Comparison of ENCODE assay signal across 28 cellular contexts in the genomic region with DNA sequence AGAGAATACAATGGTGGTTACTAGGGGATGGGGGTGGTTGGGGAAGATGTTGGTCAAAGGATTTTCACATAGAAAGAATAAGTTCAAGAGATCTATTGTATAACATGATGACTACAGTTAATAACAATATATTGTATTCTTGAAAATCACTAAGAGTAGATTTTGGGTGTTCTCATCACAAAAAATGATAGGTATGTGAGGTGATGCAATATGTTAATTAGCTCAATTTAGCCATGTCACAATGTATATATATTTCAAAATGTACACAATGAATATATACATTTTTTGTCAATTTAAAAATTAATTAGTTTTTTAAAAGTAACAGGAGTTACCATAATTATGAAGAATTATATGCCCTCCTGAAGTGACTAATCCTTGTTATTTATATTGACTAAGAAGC.
"Had no signal": no experiment of that assay in that cellular context is flagged by ENCODE, and none has a peak within 500 bp of the region (broad histone marks: within the 10 kb centered on the region; RNA-seq: fewer than 3 reads in every experiment).

No MANE protein-coding gene starts in this region.

- H3K4me1 ChIP-seq: ascending aorta, breast epithelium had no signal

- ATAC-seq: activated CD4-positive, CD25-positive, alpha-beta regulatory T cell treated with anti-CD3 and anti-CD28 coated beads, Interleukin-2, amount 50 U/mL, for 24 hours; activated CD8-positive, alpha-beta memory T cell treated with anti-CD3 and anti-CD28 coated beads, Interleukin-2, amount 10 ng/mL, durations not matched to agents 7 days and 5 days; activated CD8-positive, alpha-beta T cell treated with anti-CD3 and anti-CD28 coated beads, Interleukin-2, amount 10 ng/mL, durations not matched to agents 7 days and 5 days; activated naive CD8-positive, alpha-beta T cell treated with anti-CD3 and anti-CD28 coated beads, Interleukin-2, amount 50 U/mL, for 24 hours; T-helper 17 cell had no signal

- H3K4me3 ChIP-seq: adrenal gland, ascending aorta, breast epithelium, coronary artery, dorsolateral prefrontal cortex, esophagus squamous epithelium had no signal

- H3K27ac ChIP-seq: adrenal gland, ascending aorta, breast epithelium, coronary artery, dorsolateral prefrontal cortex, esophagus squamous epithelium, WERI-Rb-1 had no signal

- H3K27me3 ChIP-seq: adrenal gland, ascending aorta, breast epithelium, dorsolateral prefrontal cortex, esophagus squamous epithelium had no signal

- DNase-seq: activated B cell treated with CpG ODN at 0.5 μM for 24 hours; activated CD4-positive, alpha-beta memory T cell treated with anti-CD3 and anti-CD28 coated beads for 36 hours; activated CD4-positive, alpha-beta T cell treated with anti-CD3 and anti-CD28 coated beads, Interleukin-2, amount 10 ng/mL, durations not matched to agents 24 days and 14 days; activated CD8-positive, alpha-beta memory T cell treated with anti-CD3 and anti-CD28 coated beads, Interleukin-2, amount 10 ng/mL, durations not matched to agents 7 days and 5 days; activated CD8-positive, alpha-beta memory T cell treated with anti-CD3 and anti-CD28 coated beads, Interleukin-2, amount 50 U/mL, for 4 hours; activated CD8-positive, alpha-beta T cell treated with anti-CD3 and anti-CD28 coated beads, Interleukin-2, amount 10 ng/mL, durations not matched to agents 7 days and 5 days; activated effector memory CD4-positive, alpha-beta T cell treated with anti-CD3 and anti-CD28 coated beads, Interleukin-2, amount 50 U/mL, for 16 hours; activated naive CD4-positive, alpha-beta T cell treated with anti-CD3 and anti-CD28 coated beads for 36 hours; activated naive CD8-positive, alpha-beta T cell treated with anti-CD3 and anti-CD28 coated beads for 36 hours; activated naive CD8-positive, alpha-beta T cell treated with anti-CD3 and anti-CD28 coated beads, Interleukin-2, amount 50 U/mL, for 24 hours; activated T-cell treated with anti-CD3 and anti-CD28 coated beads, Interleukin-2, amount 50 U/mL, for 1 hour; activated T-cell treated with anti-CD3 and anti-CD28 coated beads, Interleukin-2, amount 50 U/mL, for 48 hours; adrenal gland; amygdala; dorsolateral prefrontal cortex; effector memory CD4-positive, alpha-beta T cell; endodermal cell; esophagus squamous epithelium; foreskin melanocyte; head of caudate nucleus; T-helper 1 cell; T-helper 17 cell; T1000; WERI-Rb-1 had no signal

- H3K9me3 ChIP-seq: adrenal gland, ascending aorta, breast epithelium, esophagus squamous epithelium had no signal
